ENCODE assay signal across 1 cellular context in the genomic region with DNA sequence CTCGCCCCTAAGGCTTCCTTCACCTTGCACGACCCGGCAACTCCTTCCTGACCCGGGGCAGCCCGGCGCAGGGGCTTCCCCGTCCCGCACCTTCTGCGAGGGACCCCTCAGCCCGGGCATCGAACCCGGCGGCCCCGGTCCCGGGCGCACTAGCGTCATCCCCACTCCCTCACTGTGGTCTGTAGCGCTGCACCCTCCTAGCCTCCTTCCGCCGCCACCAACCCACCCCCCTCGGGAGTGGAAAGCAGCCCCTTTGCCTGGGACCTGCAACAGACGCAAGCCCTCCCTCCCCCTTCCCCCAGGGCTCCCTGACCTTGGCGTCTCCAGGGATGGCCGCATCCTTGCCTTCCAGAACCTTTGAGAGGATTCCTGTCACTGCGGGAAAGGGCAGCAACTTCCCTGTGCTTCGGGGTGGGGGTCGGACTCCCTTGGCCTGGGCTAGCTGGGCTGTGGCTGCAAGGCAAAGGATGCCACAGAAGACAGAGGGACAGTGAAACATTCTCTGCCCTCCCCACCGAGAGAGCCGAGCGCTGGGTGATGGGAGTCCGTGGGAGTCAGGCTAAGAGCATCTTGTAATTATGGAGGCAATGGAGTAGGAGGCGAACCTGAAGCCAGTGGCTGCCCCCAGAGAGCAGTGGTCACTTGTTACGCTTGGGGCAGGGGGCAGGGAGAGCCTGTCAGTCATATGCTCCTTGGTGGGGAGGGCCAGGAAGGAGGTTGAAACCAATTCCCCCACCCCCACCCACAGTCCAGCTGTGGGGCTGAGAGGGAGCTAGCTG.
A peak's percentile ranks its signal among the peaks of the same experiment; 100 is the strongest.
TF ChIP-seq lines count a peak whose summit lies in the region.

No MANE protein-coding gene starts in this region.

TF ChIP-seq in K562, 482 proteins besides CTCF, POLR2A, EP300 and RAD21:
- TF ChIP-seq, protein P1, sequence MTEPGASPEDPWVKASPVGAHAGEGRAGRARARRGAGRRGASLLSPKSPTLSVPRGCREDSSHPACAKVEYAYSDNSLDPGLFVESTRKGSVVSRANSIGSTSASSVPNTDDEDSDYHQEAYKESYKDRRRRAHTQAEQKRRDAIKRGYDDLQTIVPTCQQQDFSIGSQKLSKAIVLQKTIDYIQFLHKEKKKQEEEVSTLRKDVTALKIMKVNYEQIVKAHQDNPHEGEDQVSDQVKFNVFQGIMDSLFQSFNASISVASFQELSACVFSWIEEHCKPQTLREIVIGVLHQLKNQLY (CRISPR knock-in tag; conservative IDR thresholded peaks at IDR 0.05), result no peak
- TF ChIP-seq, protein P2, sequence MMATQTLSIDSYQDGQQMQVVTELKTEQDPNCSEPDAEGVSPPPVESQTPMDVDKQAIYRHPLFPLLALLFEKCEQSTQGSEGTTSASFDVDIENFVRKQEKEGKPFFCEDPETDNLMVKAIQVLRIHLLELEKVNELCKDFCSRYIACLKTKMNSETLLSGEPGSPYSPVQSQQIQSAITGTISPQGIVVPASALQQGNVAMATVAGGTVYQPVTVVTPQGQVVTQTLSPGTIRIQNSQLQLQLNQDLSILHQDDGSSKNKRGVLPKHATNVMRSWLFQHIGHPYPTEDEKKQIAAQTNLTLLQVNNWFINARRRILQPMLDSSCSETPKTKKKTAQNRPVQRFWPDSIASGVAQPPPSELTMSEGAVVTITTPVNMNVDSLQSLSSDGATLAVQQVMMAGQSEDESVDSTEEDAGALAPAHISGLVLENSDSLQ (IDR thresholded peaks at IDR 0.05), result peak; percentile 55
